8 cellular contexts compared by ENCODE assay signal in genomic region chr1:89762801-89763648, GRCh38.
DNase-seq lines count a peak whose midpoint lies in the region; ATAC-seq and TF ChIP-seq lines count a peak whose summit lies in the region.

No MANE protein-coding gene starts in this region.

- DNase-seq in CMK (ENCODE audit: low read depth) = peak; percentile 68
- DNase-seq in NT2/D1 (ENCODE audit: low read depth, low spot score) = peak; percentile 75
- DNase-seq in activated T-cell treated with anti-CD3 and anti-CD28 coated beads for 4 hours = peak; percentile 83
- DNase-seq in erythroblast (lab: John Stamatoyannopoulos, UW) = peak; percentile 90 to 92
- DNase-seq in stimulated activated CD8-positive, alpha-beta memory T cell treated with anti-CD3 and anti-CD28 coated beads, Interleukin-4, amount 100 ng/mL, for 24 hours (ENCODE audit: low read depth) = peak; percentile 79

- H3K4me1 ChIP-seq in NT2/D1 (ENCODE audit: insufficient read depth, insufficient read length) = peaks cover 3% of the 10 kb centered on the region
- peaks cover 9 to 13% of the 10 kb centered on the region in 2 donors for H3K4me1 ChIP-seq in mucosa of rectum (ENCODE audit: control insufficient read depth in 2 of 2, insufficient read depth in 2 of 2, low read length in 2 of 2)

- H3K9me3 ChIP-seq in NT2/D1 (ENCODE audit: insufficient read depth, low read length) (no peaks in the 10 kb centered on the region), mucosa of rectum (ENCODE audit: control insufficient read depth in 2 of 2, low read length in 2 of 2) (no peaks in the 10 kb centered on the region)

- peak overlapping the region; percentile 65 for H3K9ac ChIP-seq in NT2/D1 (ENCODE audit: insufficient read length, low read depth)
- peak overlapping the region; percentile 52 to 63 for H3K9ac ChIP-seq in mucosa of rectum (ENCODE audit: low read depth in 1 of 2, low read length in 2 of 2)

- no peak overlapping the region for H3K27ac ChIP-seq in mucosa of rectum (ENCODE audit: low read depth in 2 of 2, low read length in 2 of 2)

- H3K36me3 ChIP-seq in NT2/D1 (ENCODE audit: insufficient read depth, insufficient read length, low read length) = no peaks in the 10 kb centered on the region
- no peaks in the 10 kb centered on the region for H3K36me3 ChIP-seq in mucosa of rectum (ENCODE audit: control insufficient read depth in 2 of 2, insufficient read depth in 2 of 2, low read length in 2 of 2)

- H3K4me3 ChIP-seq in NT2/D1 (ENCODE audit: insufficient read length, low read depth) (peak overlapping the region; percentile 50), mucosa of rectum (ENCODE audit: low read length in 2 of 2) (peak overlapping the region; percentile 70 to 75)

- H3K27me3 ChIP-seq in NT2/D1 (ENCODE audit: insufficient read depth, insufficient read length) (peaks cover 33% of the 10 kb centered on the region), mucosa of rectum (ENCODE audit: control insufficient read depth in 2 of 2, insufficient read depth in 2 of 2, low read length in 2 of 2) (peaks cover 0 to 5% of the 10 kb centered on the region in 2 donors)

- ATAC-seq in GM19452 (IDR thresholded peaks at IDR 0.05; ENCODE audit: unreplicated experiment) (peak; percentile 99), HG03575 (IDR thresholded peaks at IDR 0.05; ENCODE audit: extremely low read depth, insufficient number of reproducible peaks, low FRiP score, unreplicated experiment) (peak; percentile 52)

- peak; percentile 31 for TF ChIP-seq POLR2A in erythroblast (IDR thresholded peaks at IDR 0.05; ENCODE audit: low read length)
